In the genomic region with DNA sequence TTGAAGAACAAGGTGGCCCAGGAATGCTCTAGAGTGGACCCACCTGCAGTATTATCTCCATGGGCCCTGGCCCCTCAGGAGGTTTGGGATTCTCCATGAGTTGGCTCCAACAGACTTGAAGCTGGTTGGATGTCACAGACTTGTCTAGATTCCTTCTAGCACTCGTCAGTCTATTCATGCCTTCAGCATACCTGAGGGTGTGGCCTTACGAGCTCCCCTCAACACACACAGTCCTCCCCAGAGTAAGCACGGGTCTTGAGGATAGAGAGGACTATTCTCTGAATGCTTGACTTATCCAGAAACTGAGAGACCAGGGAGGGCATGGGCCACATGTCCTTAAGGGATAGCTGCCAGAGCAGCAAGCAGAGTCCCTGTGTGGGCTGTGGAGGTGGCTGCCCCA, we compare ENCODE assay signal across 22 cellular contexts. TPM values are rescaled to one million over a fixed set of nuclear protein-coding genes. Genes with fewer than 3 reads are reported as not detected.
DNase-seq lines count a peak whose midpoint lies in the region; TF ChIP-seq lines count a peak whose summit lies in the region.
"Had no signal": no experiment of that assay in that cellular context is flagged by ENCODE, and none has a peak within 500 bp of the region (broad histone marks: within the 10 kb centered on the region; RNA-seq: fewer than 3 reads in every experiment).

No MANE protein-coding gene starts in this region.

- H3K27ac ChIP-seq in GM23248 = no peak overlapping the region
- H3K27ac ChIP-seq in mesenchymal stem cell (ENCODE audit: low read length, poor library complexity, severe bottlenecking) = no peak overlapping the region
- H3K27ac ChIP-seq: adrenal gland, upper lobe of left lung had no signal

- H3K9me2 ChIP-seq in GM23248 (ENCODE audit: insufficient read depth) = no peaks in the 10 kb centered on the region

- no peak overlapping the region for H3K18ac ChIP-seq in mesenchymal stem cell (ENCODE audit: low read depth in 1 of 2, low read length in 2 of 2)

- no peak overlapping the region for H4K91ac ChIP-seq in mesenchymal stem cell (ENCODE audit: low read length)

- no peak overlapping the region for H2AFZ ChIP-seq in GM23248
- no peak overlapping the region for H2AFZ ChIP-seq in mesenchymal stem cell (ENCODE audit: low read depth, low read length)

- H3K27me3 ChIP-seq in GM23248 (replicated peaks; ENCODE audit: insufficient read depth) (no peaks in the 10 kb centered on the region), mesenchymal stem cell (ENCODE audit: control insufficient read depth in 1 of 2, insufficient read depth in 1 of 2, low read length in 2 of 2) (no peaks in the 10 kb centered on the region)
- H3K27me3 ChIP-seq: adrenal gland, BE2C, upper lobe of left lung had no signal

- H3K9ac ChIP-seq in GM23248 = no peak overlapping the region
- H3K9ac ChIP-seq in mesenchymal stem cell (ENCODE audit: low read length) = no peak overlapping the region

- H2AK5ac ChIP-seq in mesenchymal stem cell (ENCODE audit: low read length, severe bottlenecking) = no peak overlapping the region

- H3K79me1 ChIP-seq in mesenchymal stem cell (replicated peaks; ENCODE audit: low read length, poor library complexity, severe bottlenecking) = no peaks in the 10 kb centered on the region

- H4K8ac ChIP-seq in mesenchymal stem cell (ENCODE audit: low read length) = no peak overlapping the region

- H3K4me2 ChIP-seq in GM23248 (ENCODE audit: unreplicated experiment) (no peak overlapping the region), mesenchymal stem cell (ENCODE audit: low read length, poor library complexity, severe bottlenecking) (no peak overlapping the region)

- no peak overlapping the region for H2BK15ac ChIP-seq in mesenchymal stem cell (ENCODE audit: low read depth, poor library complexity, severe bottlenecking)

- H3K23ac ChIP-seq in mesenchymal stem cell (ENCODE audit: low read length in 2 of 2) = no peak overlapping the region

- H2BK120ac ChIP-seq in mesenchymal stem cell (ENCODE audit: low read depth, low read length) = no peak overlapping the region

- H3K36me3 ChIP-seq in GM23248 (ENCODE audit: low read depth) = no peaks in the 10 kb centered on the region
- peaks cover 7 to 41% of the 10 kb centered on the region in 2 experiments for H3K36me3 ChIP-seq in mesenchymal stem cell (ENCODE audit: control insufficient read depth in 1 of 2, insufficient read depth in 2 of 2, low read depth in 1 of 2, low read length in 2 of 2)
- H3K36me3 ChIP-seq: adrenal gland, upper lobe of left lung had no signal

- DNase-seq in GM23248 (peak; percentile 54), M059J (ENCODE audit: low read depth) (peak; percentile 27), choroid plexus epithelial cell (ENCODE audit: low read depth) (peak; percentile 71), mesenchymal stem cell (peak; percentile 48), GM13976 (ENCODE audit: low spot score) (no peak), MV-4-11 (lab: John Stamatoyannopoulos, UW) (no peak), NCI-H510A treated with DMSO at 0.1 percent for 48 hours (lab: John Stamatoyannopoulos, UW) (no peak)
- no peak for DNase-seq in activated CD8-positive, alpha-beta memory T cell treated with anti-CD3 and anti-CD28 coated beads, Interleukin-2, amount 50 U/mL, for 48 hours
- DNase-seq: activated CD4-positive, CD25-positive, alpha-beta regulatory T cell; adrenal gland; BE2C; DMS153; erythroblast; KBM-7; kidney; NCI-H1105 treated with DMSO at 0.1 percent for 48 hours; NCI-H226; NK-92 treated with Interleukin-12 subunit alpha and Interleukin-12 subunit beta, amount 100 ng/mL, for 24 hours; SIG-M5; stimulated activated CD4-positive, alpha-beta T cell treated with anti-CD3 and anti-CD28 coated beads, Interleukin-15, amount 100 ng/mL, for 24 hours; stimulated activated naive CD4-positive, alpha-beta T cell treated with Interleukin-2 at 50 U/mL for 16 hours; upper lobe of left lung had no signal

- H3K9me3 ChIP-seq in GM23248 (ENCODE audit: low read depth) (no peaks in the 10 kb centered on the region), mesenchymal stem cell (ENCODE audit: control insufficient read depth, low read length) (peaks cover 29% of the 10 kb centered on the region)

- H3K4me3 ChIP-seq in GM23248 = no peak overlapping the region
- H3K4me3 ChIP-seq in choroid plexus epithelial cell (ENCODE audit: low read depth, low read length) = no peak overlapping the region
- no peak overlapping the region for H3K4me3 ChIP-seq in mesenchymal stem cell (ENCODE audit: insufficient read depth in 1 of 2, low read depth in 1 of 2, low read length in 2 of 2)
- H3K4me3 ChIP-seq: adrenal gland, upper lobe of left lung had no signal

- no peak overlapping the region for H3K4ac ChIP-seq in mesenchymal stem cell (ENCODE audit: low read depth in 1 of 2, low read length in 2 of 2)

- no peak overlapping the region for H3K14ac ChIP-seq in mesenchymal stem cell (ENCODE audit: low read length in 2 of 2)

- no peaks in the 10 kb centered on the region for H3K79me2 ChIP-seq in GM23248 (ENCODE audit: insufficient read depth)

- no peaks in the 10 kb centered on the region for H4K20me1 ChIP-seq in GM23248 (ENCODE audit: insufficient read depth)

- whole genome bisulfite sequencing in GM23248 (ENCODE audit: low coverage in 1 of 2, low lambda C conversion rate in 2 of 2, missing lambda C conversion rate in 2 of 2), 2 experiments = 59 to 62% methylated on average over 3 of the region's 3 CpGs
- 75% methylated on average over 3 of the region's 3 CpGs for WGBS in mesenchymal stem cell

- H2BK12ac ChIP-seq in mesenchymal stem cell (ENCODE audit: low read length in 2 of 2) = no peak overlapping the region

- no peaks in the 10 kb centered on the region for H3K4me1 ChIP-seq in GM23248 (ENCODE audit: insufficient read depth)
- H3K4me1 ChIP-seq in mesenchymal stem cell (ENCODE audit: control insufficient read depth, insufficient read depth, low read depth, low read length) = peaks cover 1% of the 10 kb centered on the region
- H3K4me1 ChIP-seq: adrenal gland, BE2C, upper lobe of left lung had no signal

- TF ChIP-seq CTCF in choroid plexus epithelial cell (conservative IDR thresholded peaks at IDR 0.05; ENCODE audit: low read depth, low read length) (no peak), GM13976 (IDR thresholded peaks at IDR 0.05; ENCODE audit: borderline replicate concordance, control extremely low read depth, extremely low read depth, insufficient read depth, missing control alignments) (no peak)

- H3F3A ChIP-seq in GM23248 (ENCODE audit: insufficient read depth) = no peaks in the 10 kb centered on the region

- H2BK5ac ChIP-seq in mesenchymal stem cell (ENCODE audit: low read depth, low read length, poor library complexity, severe bottlenecking) = no peak overlapping the region

- in situ Hi-C loops in GM23248 (cut with MboI) (no loop called here), GM13976 (cut with MboI; ENCODE audit: low sequenced_read_pairs, unreplicated experiment) (no loop called here)

RNA-seq across cellular contexts. Expression of a gene that starts 45.9 kb away (rescaled TPM):
- total RNA-seq in GM23248 (2014; rRNA removed; shearing (Covaris generic)) = 1,783 and 1,897 TPM in 2 replicates
- 685 and 707 TPM in 2 replicates for polyA plus RNA-seq in GM23248 (2016; fragmentation: Nextera tagmentation; extraction: Ambion mirVana)
- total RNA-seq in M059J (2014; rRNA removed; shearing (Covaris generic)) = 147 and 271 TPM in 2 replicates
- polyA plus RNA-seq in mesenchymal stem cell (2013, experiment 1 of 2) = 2,201 TPM
- polyA plus RNA-seq in mesenchymal stem cell (2013, experiment 2 of 2) = 2,173 TPM

Comparison
In these comparisons a context has a peak if more than half of its experiments do, and no peak if none do; other contexts are left out.
1. DNase-seq: peak in GM23248 (single experiment), M059J (single experiment), choroid plexus epithelial cell (single experiment) and mesenchymal stem cell (single experiment); none in GM13976 (single experiment), activated CD8-positive, alpha-beta memory T cell treated with anti-CD3 and anti-CD28 coated beads, Interleukin-2, amount 50 U/mL, for 48 hours (single experiment), MV-4-11 (single experiment) and NCI-H510A treated with DMSO at 0.1 percent for 48 hours (single experiment).